1 cellular context compared by ENCODE assay signal in the genomic region with DNA sequence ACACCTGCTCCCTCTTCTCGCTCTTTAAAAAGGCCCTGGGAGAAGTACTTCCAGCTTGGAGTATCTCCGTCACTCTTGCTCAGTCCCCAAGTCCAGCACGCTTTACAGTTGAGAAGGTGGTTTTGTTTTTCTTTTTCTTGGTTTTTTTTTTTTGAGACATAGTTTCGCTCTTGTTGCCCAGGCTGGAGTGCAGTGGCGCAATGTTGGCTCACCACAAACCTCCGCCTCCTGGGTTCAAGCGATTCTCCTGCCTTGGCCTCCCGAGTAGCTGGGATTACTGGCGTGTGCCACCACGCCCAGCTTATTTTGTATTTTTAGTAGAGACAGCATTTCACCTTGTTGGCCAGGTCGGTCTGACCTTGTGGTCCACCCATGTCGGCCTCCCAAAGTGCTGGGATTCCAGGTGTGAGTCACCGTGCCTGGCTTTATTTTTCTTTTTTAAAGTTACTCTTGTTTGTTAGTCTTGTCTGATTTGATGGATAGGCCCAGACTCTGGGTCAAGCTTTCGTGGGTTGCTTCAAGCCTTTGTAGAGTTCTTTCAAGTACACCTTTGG.
TF ChIP-seq lines count a peak whose summit lies in the region.

No MANE protein-coding gene starts in this region.

TF ChIP-seq in GM23338, 12 proteins besides CTCF, POLR2A, EP300 and RAD21:
- TF ChIP-seq ZNF462 (CRISPR knock-in tag; IDR thresholded peaks at IDR 0.05), result no peak
- TF ChIP-seq, protein P1, sequence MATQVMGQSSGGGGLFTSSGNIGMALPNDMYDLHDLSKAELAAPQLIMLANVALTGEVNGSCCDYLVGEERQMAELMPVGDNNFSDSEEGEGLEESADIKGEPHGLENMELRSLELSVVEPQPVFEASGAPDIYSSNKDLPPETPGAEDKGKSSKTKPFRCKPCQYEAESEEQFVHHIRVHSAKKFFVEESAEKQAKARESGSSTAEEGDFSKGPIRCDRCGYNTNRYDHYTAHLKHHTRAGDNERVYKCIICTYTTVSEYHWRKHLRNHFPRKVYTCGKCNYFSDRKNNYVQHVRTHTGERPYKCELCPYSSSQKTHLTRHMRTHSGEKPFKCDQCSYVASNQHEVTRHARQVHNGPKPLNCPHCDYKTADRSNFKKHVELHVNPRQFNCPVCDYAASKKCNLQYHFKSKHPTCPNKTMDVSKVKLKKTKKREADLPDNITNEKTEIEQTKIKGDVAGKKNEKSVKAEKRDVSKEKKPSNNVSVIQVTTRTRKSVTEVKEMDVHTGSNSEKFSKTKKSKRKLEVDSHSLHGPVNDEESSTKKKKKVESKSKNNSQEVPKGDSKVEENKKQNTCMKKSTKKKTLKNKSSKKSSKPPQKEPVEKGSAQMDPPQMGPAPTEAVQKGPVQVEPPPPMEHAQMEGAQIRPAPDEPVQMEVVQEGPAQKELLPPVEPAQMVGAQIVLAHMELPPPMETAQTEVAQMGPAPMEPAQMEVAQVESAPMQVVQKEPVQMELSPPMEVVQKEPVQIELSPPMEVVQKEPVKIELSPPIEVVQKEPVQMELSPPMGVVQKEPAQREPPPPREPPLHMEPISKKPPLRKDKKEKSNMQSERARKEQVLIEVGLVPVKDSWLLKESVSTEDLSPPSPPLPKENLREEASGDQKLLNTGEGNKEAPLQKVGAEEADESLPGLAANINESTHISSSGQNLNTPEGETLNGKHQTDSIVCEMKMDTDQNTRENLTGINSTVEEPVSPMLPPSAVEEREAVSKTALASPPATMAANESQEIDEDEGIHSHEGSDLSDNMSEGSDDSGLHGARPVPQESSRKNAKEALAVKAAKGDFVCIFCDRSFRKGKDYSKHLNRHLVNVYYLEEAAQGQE (IDR thresholded peaks at IDR 0.05; ENCODE audit: unreplicated experiment), result no peak
- TF ChIP-seq ZNF114 (CRISPR knock-in tag; IDR thresholded peaks at IDR 0.05), result no peak
- no peak for TF ChIP-seq JUNB (IDR thresholded peaks at IDR 0.05; ENCODE audit: unreplicated experiment)
- no peak for TF ChIP-seq STAT1 (IDR thresholded peaks at IDR 0.05; ENCODE audit: unreplicated experiment)
- TF ChIP-seq POLR2AphosphoS5 (IDR thresholded peaks at IDR 0.05; ENCODE audit: low read depth), result no peak
- no peak for TF ChIP-seq CREB1 (CRISPR knock-in tag; IDR thresholded peaks at IDR 0.05; ENCODE audit: low read depth)
- TF ChIP-seq, protein P2, sequence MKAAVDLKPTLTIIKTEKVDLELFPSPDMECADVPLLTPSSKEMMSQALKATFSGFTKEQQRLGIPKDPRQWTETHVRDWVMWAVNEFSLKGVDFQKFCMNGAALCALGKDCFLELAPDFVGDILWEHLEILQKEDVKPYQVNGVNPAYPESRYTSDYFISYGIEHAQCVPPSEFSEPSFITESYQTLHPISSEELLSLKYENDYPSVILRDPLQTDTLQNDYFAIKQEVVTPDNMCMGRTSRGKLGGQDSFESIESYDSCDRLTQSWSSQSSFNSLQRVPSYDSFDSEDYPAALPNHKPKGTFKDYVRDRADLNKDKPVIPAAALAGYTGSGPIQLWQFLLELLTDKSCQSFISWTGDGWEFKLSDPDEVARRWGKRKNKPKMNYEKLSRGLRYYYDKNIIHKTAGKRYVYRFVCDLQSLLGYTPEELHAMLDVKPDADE (IDR thresholded peaks at IDR 0.05), result no peak
- no peak for TF ChIP-seq EZH2 (IDR thresholded peaks at IDR 0.05; ENCODE audit: low read depth, unreplicated experiment)
- no peak for TF ChIP-seq NANOG (IDR thresholded peaks at IDR 0.05; ENCODE audit: borderline replicate concordance)
